8 cellular contexts compared by ENCODE assay signal in genomic region chr20:462199-462991, GRCh38. TPM values are rescaled to one million over a fixed set of nuclear protein-coding genes. Genes with fewer than 3 reads are reported as not detected.
DNase-seq lines count a peak whose midpoint lies in the region; ATAC-seq and TF ChIP-seq lines count a peak whose summit lies in the region.

Gene TBC1D20 (minus strand): TSS chr20:462533. CDS start chr20:462405, 128 bp downstream.

- H3K4me3 Mint-ChIP-seq in activated naive CD4-positive, alpha-beta T cell treated with anti-CD3 and anti-CD28 coated beads, Interleukin-2, amount 50 U/mL, for 24 hours: peak within 1 kb of the TSS; percentile 99
- H3K4me3 Mint-ChIP-seq in glutamatergic neuron (ENCODE audit: unreplicated experiment) (peak within 1 kb of the TSS; percentile 96), osteocyte (ENCODE audit: unreplicated experiment) (peak within 1 kb of the TSS; percentile 85)

- no peaks in the 10 kb centered on the region for H3K36me3 ChIP-seq in thoracic aorta

- H3K27me3 ChIP-seq in thoracic aorta (replicated peaks; ENCODE audit: insufficient read depth): no peaks in the 10 kb centered on the region

- no peaks in the 10 kb centered on the region for H3K9me3 Mint-ChIP-seq in activated naive CD4-positive, alpha-beta T cell treated with anti-CD3 and anti-CD28 coated beads, Interleukin-2, amount 50 U/mL, for 24 hours
- H3K9me3 Mint-ChIP-seq in glutamatergic neuron (ENCODE audit: unreplicated experiment) (peaks cover 8% of the 10 kb centered on the region), osteocyte (ENCODE audit: unreplicated experiment) (no peaks in the 10 kb centered on the region)

- peaks cover 14 to 30% of the 10 kb centered on the region in 2 donors for H3K4me1 ChIP-seq in thoracic aorta (ENCODE audit: control insufficient read depth in 1 of 2, low read depth in 2 of 2)

- peak within 1 kb of the TSS; percentile 77 for H3K4me3 ChIP-seq in GM12865 (ENCODE audit: low read depth, low read length)
- peak within 1 kb of the TSS; percentile 80 for H3K4me3 ChIP-seq in thoracic aorta

- peak within 1 kb of the TSS; percentile 97 for H3K27ac Mint-ChIP-seq in activated naive CD4-positive, alpha-beta T cell treated with anti-CD3 and anti-CD28 coated beads, Interleukin-2, amount 50 U/mL, for 24 hours
- H3K27ac Mint-ChIP-seq in glutamatergic neuron (ENCODE audit: unreplicated experiment) (peak within 1 kb of the TSS; percentile 93), osteocyte (ENCODE audit: unreplicated experiment) (peak within 1 kb of the TSS; percentile 92)

- peak within 1 kb of the TSS; percentile 83 to 88 for H3K27ac ChIP-seq in thoracic aorta

- ATAC-seq in HG02642 (IDR thresholded peaks at IDR 0.05; ENCODE audit: poor library complexity, unreplicated experiment) (peak; percentile 94), SK-N-SH treated with all-trans-retinoic acid at 6 μM for 48 hours (peak; percentile 96), thoracic aorta (ENCODE audit: insufficient number of reproducible peaks, low FRiP score, low read depth) (peak; percentile 98)

- peaks cover 47% of the 10 kb centered on the region for H3K4me1 Mint-ChIP-seq in activated naive CD4-positive, alpha-beta T cell treated with anti-CD3 and anti-CD28 coated beads, Interleukin-2, amount 50 U/mL, for 24 hours
- H3K4me1 Mint-ChIP-seq in glutamatergic neuron (ENCODE audit: low read depth, unreplicated experiment) (peaks cover 22% of the 10 kb centered on the region), osteocyte (ENCODE audit: unreplicated experiment) (peaks cover 36% of the 10 kb centered on the region)

- H3K27me3 Mint-ChIP-seq in activated naive CD4-positive, alpha-beta T cell treated with anti-CD3 and anti-CD28 coated beads, Interleukin-2, amount 50 U/mL, for 24 hours: no peaks in the 10 kb centered on the region
- H3K27me3 Mint-ChIP-seq in glutamatergic neuron (ENCODE audit: unreplicated experiment) (peaks cover 11% of the 10 kb centered on the region), osteocyte (ENCODE audit: unreplicated experiment) (peaks cover 2% of the 10 kb centered on the region)

- H3K9me3 ChIP-seq in thoracic aorta: no peaks in the 10 kb centered on the region

- peaks cover 2% of the 10 kb centered on the region for H3K36me3 Mint-ChIP-seq in activated naive CD4-positive, alpha-beta T cell treated with anti-CD3 and anti-CD28 coated beads, Interleukin-2, amount 50 U/mL, for 24 hours
- peaks cover 3% of the 10 kb centered on the region for H3K36me3 Mint-ChIP-seq in glutamatergic neuron (ENCODE audit: unreplicated experiment)
- H3K36me3 Mint-ChIP-seq in osteocyte (ENCODE audit: unreplicated experiment): no peaks in the 10 kb centered on the region

- no peak for TF ChIP-seq CTCF in GM12865 (IDR thresholded peaks at IDR 0.05; ENCODE audit: insufficient read depth, low read depth, low read length, missing control alignments)
- no peak for TF ChIP-seq CTCF in glutamatergic neuron (IDR thresholded peaks at IDR 0.05; ENCODE audit: partially characterized antibody, unreplicated experiment)
- TF ChIP-seq CTCF in osteocyte (IDR thresholded peaks at IDR 0.05): peak; percentile 26
- TF ChIP-seq CTCF in thoracic aorta (IDR thresholded peaks at IDR 0.05): no peak

- DNase-seq in GM12865 (ENCODE audit: low read depth) (peak; percentile 92), NCI-H1092 treated with DMSO at 0.1 percent for 48 hours (lab: John Stamatoyannopoulos, UW) (peak; percentile 84), glutamatergic neuron (peak; percentile 86), osteocyte (ENCODE audit: extremely low spot score, unreplicated experiment) (peak; percentile 94), thoracic aorta (ENCODE audit: low spot score) (no peak)

TF ChIP-seq in SK-N-SH treated with all-trans-retinoic acid at 6 μM for 48 hours, 23 proteins besides CTCF, POLR2A, EP300 and RAD21:
- TF ChIP-seq, protein P1, sequence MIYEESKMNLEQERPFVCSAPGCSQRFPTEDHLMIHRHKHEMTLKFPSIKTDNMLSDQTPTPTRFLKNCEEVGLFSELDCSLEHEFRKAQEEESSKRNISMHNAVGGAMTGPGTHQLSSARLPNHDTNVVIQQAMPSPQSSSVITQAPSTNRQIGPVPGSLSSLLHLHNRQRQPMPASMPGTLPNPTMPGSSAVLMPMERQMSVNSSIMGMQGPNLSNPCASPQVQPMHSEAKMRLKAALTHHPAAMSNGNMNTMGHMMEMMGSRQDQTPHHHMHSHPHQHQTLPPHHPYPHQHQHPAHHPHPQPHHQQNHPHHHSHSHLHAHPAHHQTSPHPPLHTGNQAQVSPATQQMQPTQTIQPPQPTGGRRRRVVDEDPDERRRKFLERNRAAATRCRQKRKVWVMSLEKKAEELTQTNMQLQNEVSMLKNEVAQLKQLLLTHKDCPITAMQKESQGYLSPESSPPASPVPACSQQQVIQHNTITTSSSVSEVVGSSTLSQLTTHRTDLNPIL (CRISPR knock-in tag; IDR thresholded peaks at IDR 0.05; ENCODE audit: low read depth): no peak
- no peak for TF ChIP-seq ESRRG (CRISPR knock-in tag; IDR thresholded peaks at IDR 0.05)
- TF ChIP-seq ZFP3 (CRISPR knock-in tag; IDR thresholded peaks at IDR 0.05): 0 out of 2 replicates have a peak, but pooled peaks have one; percentile 46
- TF ChIP-seq, protein P2, sequence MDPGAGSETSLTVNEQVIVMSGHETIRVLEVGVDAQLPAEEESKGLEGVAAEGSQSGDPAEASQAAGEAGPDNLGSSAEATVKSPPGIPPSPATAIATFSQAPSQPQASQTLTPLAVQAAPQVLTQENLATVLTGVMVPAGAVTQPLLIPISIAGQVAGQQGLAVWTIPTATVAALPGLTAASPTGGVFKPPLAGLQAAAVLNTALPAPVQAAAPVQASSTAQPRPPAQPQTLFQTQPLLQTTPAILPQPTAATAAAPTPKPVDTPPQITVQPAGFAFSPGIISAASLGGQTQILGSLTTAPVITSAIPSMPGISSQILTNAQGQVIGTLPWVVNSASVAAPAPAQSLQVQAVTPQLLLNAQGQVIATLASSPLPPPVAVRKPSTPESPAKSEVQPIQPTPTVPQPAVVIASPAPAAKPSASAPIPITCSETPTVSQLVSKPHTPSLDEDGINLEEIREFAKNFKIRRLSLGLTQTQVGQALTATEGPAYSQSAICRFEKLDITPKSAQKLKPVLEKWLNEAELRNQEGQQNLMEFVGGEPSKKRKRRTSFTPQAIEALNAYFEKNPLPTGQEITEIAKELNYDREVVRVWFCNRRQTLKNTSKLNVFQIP (CRISPR knock-in tag; IDR thresholded peaks at IDR 0.05; ENCODE audit: borderline replicate concordance, low read depth): no peak
- TF ChIP-seq ZNF8 (CRISPR knock-in tag; IDR thresholded peaks at IDR 0.05): no peak

RNA-seq across cellular contexts. Expression of gene TBC1D20, which starts in this region (rescaled TPM):
- total RNA-seq in glutamatergic neuron (ENCODE audit: unreplicated experiment) (39.6 TPM), osteocyte (52.8 and 54.1 TPM in 2 replicates), thoracic aorta (10 to 100 TPM; 33.8 to 40.0 TPM)
